32 cellular contexts compared by ENCODE assay signal in the genomic region with DNA sequence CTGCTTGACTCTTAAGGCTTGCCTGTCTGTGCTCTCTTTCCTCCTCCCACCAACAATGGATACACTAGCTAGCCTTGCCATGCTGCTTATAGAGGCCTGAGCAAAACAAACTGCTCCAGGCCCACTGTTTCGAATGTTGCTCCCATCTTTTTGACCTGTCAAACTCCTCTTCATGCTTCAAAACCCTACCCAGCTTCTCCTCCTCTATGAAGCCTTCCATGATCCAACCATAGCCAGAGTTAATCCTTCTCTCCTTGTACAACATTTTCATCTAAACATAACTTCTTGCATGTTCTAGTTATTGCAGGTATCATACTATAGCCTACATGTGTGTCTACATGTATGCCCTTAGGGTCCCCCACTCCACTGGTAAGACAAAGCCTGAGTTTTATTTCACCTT.
"Had no signal": no experiment of that assay in that cellular context is flagged by ENCODE, and none has a peak within 500 bp of the region (broad histone marks: within the 10 kb centered on the region; RNA-seq: fewer than 3 reads in every experiment).

No MANE protein-coding gene starts in this region.

- H3K27me3 ChIP-seq: colonic mucosa, foreskin keratinocyte had no signal

- ATAC-seq: activated CD4-positive, alpha-beta T cell treated with anti-CD3 and anti-CD28 coated beads for 36 hours; activated CD8-positive, alpha-beta memory T cell treated with anti-CD3 and anti-CD28 coated beads, Interleukin-2, amount 10 ng/mL, durations not matched to agents 7 days and 5 days; activated CD8-positive, alpha-beta T cell treated with anti-CD3 and anti-CD28 coated beads, Interleukin-2, amount 10 ng/mL, durations not matched to agents 7 days and 5 days; activated naive CD8-positive, alpha-beta T cell treated with anti-CD3 and anti-CD28 coated beads, Interleukin-2, amount 50 U/mL, for 24 hours; body of pancreas; foreskin keratinocyte; gastrocnemius medialis; heart right ventricle had no signal

- H3K4me1 ChIP-seq: adrenal gland, body of pancreas, colonic mucosa, foreskin keratinocyte, gastrocnemius medialis had no signal

- H3K4me2 ChIP-seq: hepatocyte had no signal

- DNase-seq: activated CD4-positive, alpha-beta memory T cell treated with anti-CD3 and anti-CD28 coated beads for 36 hours; activated CD4-positive, alpha-beta T cell treated with anti-CD3 and anti-CD28 coated beads for 36 hours; activated CD4-positive, alpha-beta T cell treated with anti-CD3 and anti-CD28 coated beads, Interleukin-2, amount 10 ng/mL, durations not matched to agents 24 days and 14 days; activated CD4-positive, CD25-positive, alpha-beta regulatory T cell; activated CD4-positive, CD25-positive, alpha-beta regulatory T cell treated with anti-CD3 and anti-CD28 coated beads, Interleukin-2, amount 50 U/mL, for 72 hours; activated CD8-positive, alpha-beta memory T cell treated with anti-CD3 and anti-CD28 coated beads, Interleukin-2, amount 10 ng/mL, durations not matched to agents 7 days and 5 days; activated CD8-positive, alpha-beta memory T cell treated with anti-CD3 and anti-CD28 coated beads, Interleukin-2, amount 50 U/mL, for 4 hours; activated CD8-positive, alpha-beta T cell treated with anti-CD3 and anti-CD28 coated beads, Interleukin-2, amount 10 ng/mL, durations not matched to agents 7 days and 5 days; activated effector memory CD4-positive, alpha-beta T cell treated with anti-CD3 and anti-CD28 coated beads, Interleukin-2, amount 50 U/mL, for 16 hours; activated naive CD4-positive, alpha-beta T cell treated with anti-CD3 and anti-CD28 coated beads for 36 hours; activated naive CD8-positive, alpha-beta T cell treated with anti-CD3 and anti-CD28 coated beads for 36 hours; activated naive CD8-positive, alpha-beta T cell treated with anti-CD3 and anti-CD28 coated beads, Interleukin-2, amount 50 U/mL, for 24 hours; activated T-cell treated with anti-CD3 and anti-CD28 coated beads, Interleukin-2, amount 50 U/mL, for 1 hour; activated T-cell treated with anti-CD3 and anti-CD28 coated beads, Interleukin-2, amount 50 U/mL, for 48 hours; adrenal gland; amygdala; aorta; body of pancreas; central memory CD4-positive, alpha-beta T cell; cerebellar nuclear complex; colonic mucosa; effector CD8-positive, alpha-beta T cell; erythroblast; foreskin keratinocyte; gastrocnemius medialis; heart right ventricle; T-helper 2 cell had no signal

- H3K36me3 Mint-ChIP-seq: activated CD4-positive, alpha-beta memory T cell treated with anti-CD3 and anti-CD28 coated beads for 36 hours; activated CD8-positive, alpha-beta memory T cell treated with anti-CD3 and anti-CD28 coated beads, Interleukin-2, amount 10 ng/mL, durations not matched to agents 7 days and 5 days; activated naive CD4-positive, alpha-beta T cell treated with anti-CD3 and anti-CD28 coated beads, Interleukin-2, amount 50 U/mL, for 24 hours; activated naive CD8-positive, alpha-beta T cell treated with anti-CD3 and anti-CD28 coated beads for 36 hours had no signal

- H3K27ac ChIP-seq: adrenal gland, body of pancreas, colonic mucosa, esophagus muscularis mucosa, foreskin keratinocyte, gastrocnemius medialis, heart right ventricle, hepatocyte had no signal

- H3K9me3 ChIP-seq: adrenal gland, body of pancreas, colonic mucosa, esophagus muscularis mucosa, gastrocnemius medialis, heart right ventricle had no signal

- H3K4me3 ChIP-seq: adrenal gland, body of pancreas, colonic mucosa, esophagus muscularis mucosa, gastrocnemius medialis, heart right ventricle, hepatocyte had no signal

- H3K9me3 Mint-ChIP-seq: activated CD4-positive, alpha-beta memory T cell treated with anti-CD3 and anti-CD28 coated beads for 36 hours; activated CD4-positive, alpha-beta T cell treated with anti-CD3 and anti-CD28 coated beads, Interleukin-2, amount 10 ng/mL, durations not matched to agents 24 days and 14 days; activated naive CD4-positive, alpha-beta T cell treated with anti-CD3 and anti-CD28 coated beads for 36 hours; activated naive CD4-positive, alpha-beta T cell treated with anti-CD3 and anti-CD28 coated beads, Interleukin-2, amount 50 U/mL, for 24 hours; activated naive CD8-positive, alpha-beta T cell treated with anti-CD3 and anti-CD28 coated beads for 36 hours; activated naive CD8-positive, alpha-beta T cell treated with anti-CD3 and anti-CD28 coated beads, Interleukin-2, amount 50 U/mL, for 24 hours; activated T-helper 1 cell treated with anti-CD3 and anti-CD28 coated beads, Interleukin-12 subunit alpha, Interleukin-12 subunit beta, Interleukin-2, Interleukin-4 antibody, amounts not matched to agents 30 ng/mL and 10 ng/mL and 1 ng/mL, durations not matched to agents 14 hours and 24 hours and 36 hours; activated T-helper 2 cell treated with anti-CD3 and anti-CD28 coated beads, Interferon-gamma antibody, Interleukin-2, Interleukin-4, amounts not matched to agents 10 μg/mL and 5 μg/mL and 100 μg/mL, durations not matched to agents 14 hours and 24 hours and 36 hours had no signal

- H3K27ac Mint-ChIP-seq: activated CD4-positive, alpha-beta memory T cell treated with anti-CD3 and anti-CD28 coated beads for 36 hours; activated CD4-positive, alpha-beta T cell treated with anti-CD3 and anti-CD28 coated beads for 36 hours; activated CD4-positive, alpha-beta T cell treated with anti-CD3 and anti-CD28 coated beads, Interleukin-2, amount 10 ng/mL, durations not matched to agents 24 days and 14 days; activated CD8-positive, alpha-beta memory T cell treated with anti-CD3 and anti-CD28 coated beads, Interleukin-2, amount 10 ng/mL, durations not matched to agents 7 days and 5 days; activated CD8-positive, alpha-beta T cell treated with anti-CD3 and anti-CD28 coated beads, Interleukin-2, amount 10 ng/mL, durations not matched to agents 7 days and 5 days; activated naive CD4-positive, alpha-beta T cell treated with anti-CD3 and anti-CD28 coated beads for 36 hours; activated naive CD4-positive, alpha-beta T cell treated with anti-CD3 and anti-CD28 coated beads, Interleukin-2, amount 50 U/mL, for 24 hours; activated naive CD8-positive, alpha-beta T cell treated with anti-CD3 and anti-CD28 coated beads for 36 hours; activated naive CD8-positive, alpha-beta T cell treated with anti-CD3 and anti-CD28 coated beads, Interleukin-2, amount 50 U/mL, for 24 hours; activated T-helper 1 cell treated with anti-CD3 and anti-CD28 coated beads, Interleukin-12 subunit alpha, Interleukin-12 subunit beta, Interleukin-2, Interleukin-4 antibody, amounts not matched to agents 30 ng/mL and 10 ng/mL and 1 ng/mL, durations not matched to agents 14 hours and 24 hours and 36 hours; activated T-helper 2 cell treated with anti-CD3 and anti-CD28 coated beads, Interferon-gamma antibody, Interleukin-2, Interleukin-4, amounts not matched to agents 10 μg/mL and 5 μg/mL and 100 μg/mL, durations not matched to agents 14 hours and 24 hours and 36 hours had no signal

- H3K27me3 Mint-ChIP-seq: activated naive CD8-positive, alpha-beta T cell treated with anti-CD3 and anti-CD28 coated beads for 36 hours had no signal

- H3K36me3 ChIP-seq: adrenal gland, colonic mucosa, esophagus muscularis mucosa, gastrocnemius medialis, heart right ventricle had no signal

- H3K4me3 Mint-ChIP-seq: activated CD4-positive, alpha-beta memory T cell treated with anti-CD3 and anti-CD28 coated beads for 36 hours; activated CD4-positive, alpha-beta T cell treated with anti-CD3 and anti-CD28 coated beads for 36 hours; activated CD4-positive, alpha-beta T cell treated with anti-CD3 and anti-CD28 coated beads, Interleukin-2, amount 10 ng/mL, durations not matched to agents 24 days and 14 days; activated CD8-positive, alpha-beta memory T cell treated with anti-CD3 and anti-CD28 coated beads, Interleukin-2, amount 10 ng/mL, durations not matched to agents 7 days and 5 days; activated CD8-positive, alpha-beta T cell treated with anti-CD3 and anti-CD28 coated beads, Interleukin-2, amount 10 ng/mL, durations not matched to agents 7 days and 5 days; activated naive CD4-positive, alpha-beta T cell treated with anti-CD3 and anti-CD28 coated beads for 36 hours; activated naive CD4-positive, alpha-beta T cell treated with anti-CD3 and anti-CD28 coated beads, Interleukin-2, amount 50 U/mL, for 24 hours; activated naive CD8-positive, alpha-beta T cell treated with anti-CD3 and anti-CD28 coated beads for 36 hours; activated naive CD8-positive, alpha-beta T cell treated with anti-CD3 and anti-CD28 coated beads, Interleukin-2, amount 50 U/mL, for 24 hours; activated T-helper 1 cell treated with anti-CD3 and anti-CD28 coated beads, Interleukin-12 subunit alpha, Interleukin-12 subunit beta, Interleukin-2, Interleukin-4 antibody, amounts not matched to agents 30 ng/mL and 10 ng/mL and 1 ng/mL, durations not matched to agents 14 hours and 24 hours and 36 hours had no signal
